ENCODE assay signal across 23 cellular contexts in the genomic region with DNA sequence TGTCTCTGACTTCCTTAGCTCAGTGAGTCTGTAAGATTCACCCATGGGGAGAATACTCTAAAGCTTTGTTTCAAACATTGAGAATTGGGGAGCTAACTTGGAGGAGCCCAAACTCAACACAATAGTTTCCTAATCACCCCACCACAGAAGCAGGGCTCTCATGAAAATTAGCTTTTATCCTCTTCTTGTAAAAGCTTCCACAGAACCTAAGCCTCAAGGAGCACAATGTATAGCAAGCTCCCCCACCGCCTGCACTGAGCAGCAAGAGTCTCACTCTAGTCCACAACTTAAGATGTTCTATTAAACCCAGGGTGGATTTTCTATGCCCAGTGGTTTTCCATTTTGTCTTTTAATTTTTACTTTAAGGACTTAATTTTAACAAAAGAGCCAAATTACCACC. TPM values are rescaled to one million over a fixed set of nuclear protein-coding genes. Genes with fewer than 3 reads are reported as not detected.
DNase-seq lines count a peak whose midpoint lies in the region; ATAC-seq and TF ChIP-seq lines count a peak whose summit lies in the region.
"Had no signal": no experiment of that assay in that cellular context is flagged by ENCODE, and none has a peak within 500 bp of the region (broad histone marks: within the 10 kb centered on the region; RNA-seq: fewer than 3 reads in every experiment).

No MANE protein-coding gene starts in this region.

- peak overlapping the region in 4 of 11 experiments; percentile 90 to 95 (median 93); a peak in 5 of 22 replicates for H3K27ac ChIP-seq in BLaER1 treated with 17β-estradiol and CSF1 and Interleukin-3, amounts not matched to agents 10 nM and 100 nM
- peak overlapping the region; percentile 97 for H3K27ac ChIP-seq in SU-DHL-6 (ENCODE audit: low read depth, low read length)
- H3K27ac ChIP-seq: C4-2B, SK-N-MC had no signal

- DNase-seq in naive B cell, result no peak
- DNase-seq in activated CD4-positive, alpha-beta memory T cell treated with anti-CD3 and anti-CD28 coated beads, Interleukin-2, amount 10 ng/mL, durations not matched to agents 7 days and 5 days, result no peak
- DNase-seq in stimulated activated CD8-positive, alpha-beta memory T cell treated with anti-CD3 and anti-CD28 coated beads, Interleukin-4, amount 100 ng/mL, for 48 hours, result no peak
- no peak for DNase-seq in NCI-H128 (lab: John Stamatoyannopoulos, UW; ENCODE audit: unreplicated experiment)
- DNase-seq: Calu3; CD8-positive, alpha-beta memory T cell; DMS79 treated with DMSO at 0.1 percent for 48 hours; KBM-7; MG63; NCI-H1417; NCI-H1694; NCI-H2029 treated with DMSO at 0.1 percent for 48 hours; NCI-H69; SIG-M5; SW 1271 had no signal

- H3K79me2 ChIP-seq in SU-DHL-6 (ENCODE audit: insufficient read depth, low read length), result peaks cover 6% of the 10 kb centered on the region; the same call in 1 of the 2 replicates

- peaks cover 11% of the 10 kb centered on the region for H3K27me3 Mint-ChIP-seq in IgD-negative memory B cell
- no peaks in the 10 kb centered on the region for H3K27me3 Mint-ChIP-seq in naive B cell
- peaks cover 15% of the 10 kb centered on the region for H3K27me3 Mint-ChIP-seq in activated CD4-positive, alpha-beta memory T cell treated with anti-CD3 and anti-CD28 coated beads, Interleukin-2, amount 10 ng/mL, durations not matched to agents 7 days and 5 days

- ATAC-seq in naive B cell (ENCODE audit: low read depth in 2 of 2) (no peak), HG02623 (IDR thresholded peaks at IDR 0.05; ENCODE audit: unreplicated experiment) (no peak)
- ATAC-seq: HCT116 had no signal

- no peak overlapping the region for H3K9ac ChIP-seq in BLaER1 treated with 17β-estradiol and CSF1 and Interleukin-3, amounts not matched to agents 10 nM and 100 nM
- peak overlapping the region; percentile 75 for H3K9ac ChIP-seq in SU-DHL-6 (ENCODE audit: low read length)

- H3K4me1 Mint-ChIP-seq in IgD-negative memory B cell, result peaks cover 63 to 81% (median 73%) of the 10 kb centered on the region in 3 donors
- H3K4me1 Mint-ChIP-seq in naive B cell, result peaks cover 85 to 94% (median 88%) of the 10 kb centered on the region in 3 donors
- peaks cover 2% of the 10 kb centered on the region for H3K4me1 Mint-ChIP-seq in activated CD4-positive, alpha-beta memory T cell treated with anti-CD3 and anti-CD28 coated beads, Interleukin-2, amount 10 ng/mL, durations not matched to agents 7 days and 5 days

- H3K4me1 ChIP-seq in BLaER1 treated with 17β-estradiol and CSF1 and Interleukin-3, amounts not matched to agents 10 nM and 100 nM, result peaks cover 34 to 85% (median 77%) of the 10 kb centered on the region in 10 experiments

- H3K27ac Mint-ChIP-seq in IgD-negative memory B cell (peak overlapping the region in 2 of 3 donors; percentile 79 to 83), naive B cell (peak overlapping the region; percentile 72 to 100 (median 97))
- no peak overlapping the region for H3K27ac Mint-ChIP-seq in activated CD4-positive, alpha-beta memory T cell treated with anti-CD3 and anti-CD28 coated beads, Interleukin-2, amount 10 ng/mL, durations not matched to agents 7 days and 5 days
- H3K27ac Mint-ChIP-seq: CD8-positive, alpha-beta memory T cell; T-helper 1 cell treated with Interleukin-12 subunit alpha and Interleukin-12 subunit beta and Interleukin-4 antibody, amounts not matched to agents 30 μg/mL and 1 μg/mL, for 36 hours had no signal

- H4K20me1 ChIP-seq in BLaER1 treated with 17β-estradiol and CSF1 and Interleukin-3, amounts not matched to agents 10 nM and 100 nM, result no peaks in the 10 kb centered on the region
- H4K20me1 ChIP-seq in SU-DHL-6 (ENCODE audit: low read depth, low read length), result no peaks in the 10 kb centered on the region

- CTCF ChIA-PET in activated CD4-positive, alpha-beta memory T cell treated with anti-CD3 and anti-CD28 coated beads, Interleukin-2, amount 10 ng/mL, durations not matched to agents 7 days and 5 days (lab: Charles Lee), result no interaction called here

- no peak for TF ChIP-seq CTCF in SU-DHL-6 (IDR thresholded peaks at IDR 0.05; ENCODE audit: insufficient read depth, low read length, poor library complexity, severe bottlenecking)

- H2AFZ ChIP-seq in SU-DHL-6 (ENCODE audit: low read depth, low read length, severe bottlenecking), result no peak overlapping the region

- no peaks in the 10 kb centered on the region for H3K9me3 ChIP-seq in BLaER1 treated with 17β-estradiol and CSF1 and Interleukin-3, amounts not matched to agents 10 nM and 100 nM (replicated peaks in 1 of 11)
- H3K9me3 ChIP-seq in SU-DHL-6 (ENCODE audit: insufficient read depth, low read length), result no peaks in the 10 kb centered on the region
- H3K9me3 ChIP-seq: MG63 had no signal

- H3K4me3 ChIP-seq in BLaER1 treated with 17β-estradiol and CSF1 and Interleukin-3, amounts not matched to agents 10 nM and 100 nM, result no peak overlapping the region
- peak overlapping the region; percentile 9 for H3K4me3 ChIP-seq in SU-DHL-6 (ENCODE audit: insufficient read depth, low read length, poor library complexity, severe bottlenecking)
- H3K4me3 ChIP-seq: MG63, SK-N-MC had no signal

- no peaks in the 10 kb centered on the region for H3K27me3 ChIP-seq in BLaER1 treated with 17β-estradiol and CSF1 and Interleukin-3, amounts not matched to agents 10 nM and 100 nM
- H3K27me3 ChIP-seq in SU-DHL-6 (ENCODE audit: low read length), result no peaks in the 10 kb centered on the region
- H3K27me3 ChIP-seq: MG63 had no signal

- POLR2A ChIA-PET in activated CD4-positive, alpha-beta memory T cell treated with anti-CD3 and anti-CD28 coated beads, Interleukin-2, amount 10 ng/mL, durations not matched to agents 7 days and 5 days (lab: Charles Lee), result no interaction called here

- H3K36me3 Mint-ChIP-seq in IgD-negative memory B cell (no peaks in the 10 kb centered on the region), naive B cell (peaks cover 0 to 8% of the 10 kb centered on the region in 2 donors)
- H3K36me3 Mint-ChIP-seq in activated CD4-positive, alpha-beta memory T cell treated with anti-CD3 and anti-CD28 coated beads, Interleukin-2, amount 10 ng/mL, durations not matched to agents 7 days and 5 days (ENCODE audit: low read depth), result no peaks in the 10 kb centered on the region

- H3F3A ChIP-seq in SU-DHL-6 (ENCODE audit: insufficient read depth), result peaks cover 96% of the 10 kb centered on the region

- peak overlapping the region in 1 of 4 donors; percentile 37 for H3K4me3 Mint-ChIP-seq in IgD-negative memory B cell
- peak overlapping the region in 6 of 8 donors; percentile 7 to 91 (median 50) for H3K4me3 Mint-ChIP-seq in naive B cell
- H3K4me3 Mint-ChIP-seq in activated CD4-positive, alpha-beta memory T cell treated with anti-CD3 and anti-CD28 coated beads, Interleukin-2, amount 10 ng/mL, durations not matched to agents 7 days and 5 days, result no peak overlapping the region
- H3K4me3 Mint-ChIP-seq: CD8-positive, alpha-beta memory T cell; T-helper 1 cell treated with Interleukin-12 subunit alpha and Interleukin-12 subunit beta and Interleukin-4 antibody, amounts not matched to agents 30 μg/mL and 1 μg/mL, for 36 hours had no signal

- no peaks in the 10 kb centered on the region for H3K36me3 ChIP-seq in BLaER1 treated with 17β-estradiol and CSF1 and Interleukin-3, amounts not matched to agents 10 nM and 100 nM
- H3K36me3 ChIP-seq in SU-DHL-6 (ENCODE audit: low read length), result no peaks in the 10 kb centered on the region
- H3K36me3 ChIP-seq: MG63 had no signal

- H3K4me2 ChIP-seq in BLaER1 treated with 17β-estradiol and CSF1 and Interleukin-3, amounts not matched to agents 10 nM and 100 nM, result peak overlapping the region in 6 of 11 experiments; percentile 82 to 94 (median 92); a peak in 10 of 22 replicates
- H3K4me2 ChIP-seq in SU-DHL-6 (ENCODE audit: low read depth, low read length, poor library complexity, severe bottlenecking), result peak overlapping the region; percentile 70

- H3K9me3 Mint-ChIP-seq in IgD-negative memory B cell (no peaks in the 10 kb centered on the region), naive B cell (peaks cover 0 to 3% (median 0%) of the 10 kb centered on the region in 7 donors)
- H3K9me3 Mint-ChIP-seq in activated CD4-positive, alpha-beta memory T cell treated with anti-CD3 and anti-CD28 coated beads, Interleukin-2, amount 10 ng/mL, durations not matched to agents 7 days and 5 days, result no peaks in the 10 kb centered on the region
- H3K9me3 Mint-ChIP-seq: T-helper 1 cell treated with Interleukin-12 subunit alpha and Interleukin-12 subunit beta and Interleukin-4 antibody, amounts not matched to agents 30 μg/mL and 1 μg/mL, for 36 hours had no signal

- H3K9me2 ChIP-seq in SU-DHL-6 (replicated peaks; ENCODE audit: insufficient read depth, low read length), result no peaks in the 10 kb centered on the region

RNA-seq across cellular contexts. Expression of gene GRHPR, which starts 48.9 kb away (rescaled TPM):
- polyA plus RNA-seq in IgD-negative memory B cell (84.6 TPM), naive B cell (ENCODE audit: low read depth in 6 of 6) (100 to 1,000 TPM in 5 of 6 donors, 10 to 100 TPM in 1; 90.5 to 185 (median 126) TPM)
- 10 to 100 TPM; 51.2 to 51.5 TPM for total RNA-seq in activated CD4-positive, alpha-beta memory T cell treated with anti-CD3 and anti-CD28 coated beads, Interleukin-2, amount 10 ng/mL, durations not matched to agents 7 days and 5 days
